In the genomic region with DNA sequence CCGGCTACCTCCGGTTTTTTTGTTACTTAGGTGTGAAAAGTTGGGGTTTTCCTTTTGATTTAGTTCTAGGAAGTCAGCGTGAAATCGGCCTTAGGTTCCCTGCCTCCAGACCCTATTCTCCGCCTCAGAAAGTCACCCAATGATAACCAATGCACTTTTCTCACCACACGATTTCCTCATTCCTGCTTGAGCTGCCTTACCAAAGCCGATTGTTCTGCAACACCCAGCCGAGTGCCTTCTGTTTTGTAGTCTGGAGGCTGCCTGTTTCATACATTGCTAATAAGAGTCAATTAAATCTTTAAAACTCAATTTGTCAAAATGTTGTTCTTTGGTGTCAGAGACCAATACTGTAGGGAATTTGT, we compare ENCODE assay signal across 9 cellular contexts. TPM values are rescaled to one million over a fixed set of nuclear protein-coding genes. Genes with fewer than 3 reads are reported as not detected.
DNase-seq lines count a peak whose midpoint lies in the region; ATAC-seq and TF ChIP-seq lines count a peak whose summit lies in the region.
"Had no signal": no experiment of that assay in that cellular context is flagged by ENCODE, and none has a peak within 500 bp of the region (broad histone marks: within the 10 kb centered on the region; RNA-seq: fewer than 3 reads in every experiment).

No MANE protein-coding gene starts in this region.

- H3K27me3 ChIP-seq in PC-3 (ENCODE audit: low read length): no peaks in the 10 kb centered on the region

- POLR2A ChIA-PET in PC-3 (lab: Charles Lee; ENCODE audit: unreplicated experiment): interaction anchor here (0.7 kb wide), 1 partner anchor 484 kb away, joined by 3 read pairs; no protein-coding TSS in a partner anchor

- no peaks in the 10 kb centered on the region for H3K9me3 ChIP-seq in PC-3 (ENCODE audit: low read length)

- peak overlapping the region; percentile 85 for H3K4me3 Mint-ChIP-seq in activated CD4-positive, alpha-beta T cell treated with anti-CD3 and anti-CD28 coated beads, Interleukin-2, amount 10 ng/mL, durations not matched to agents 24 days and 14 days
- H3K4me3 Mint-ChIP-seq in endothelial cell (ENCODE audit: unreplicated experiment): peak overlapping the region; percentile 81
- peak overlapping the region; percentile 71 for H3K4me3 Mint-ChIP-seq in stimulated activated effector memory CD8-positive, alpha-beta T cell treated with anti-CD3 and anti-CD28 coated beads, Interleukin-12 subunit alpha, Interleukin-12 subunit beta, amount 100 ng/mL, for 72 hours

- H3K4me3 ChIP-seq in PC-3 (ENCODE audit: low read length): peak overlapping the region; percentile 68

- no peaks in the 10 kb centered on the region for H3K36me3 ChIP-seq in PC-3 (ENCODE audit: low read depth, low read length)

- peak overlapping the region; percentile 64 for H3K9ac ChIP-seq in PC-3 (ENCODE audit: low read length)

- H4K20me1 ChIP-seq in PC-3 (ENCODE audit: low read length): no peaks in the 10 kb centered on the region

- H3K4me1 ChIP-seq in PC-3 (ENCODE audit: insufficient read depth, low read length): peaks cover 32% of the 10 kb centered on the region

- peaks cover 36% of the 10 kb centered on the region for H3K27me3 Mint-ChIP-seq in activated CD4-positive, alpha-beta T cell treated with anti-CD3 and anti-CD28 coated beads, Interleukin-2, amount 10 ng/mL, durations not matched to agents 24 days and 14 days
- peaks cover 2% of the 10 kb centered on the region for H3K27me3 Mint-ChIP-seq in endothelial cell (ENCODE audit: unreplicated experiment)

- no peaks in the 10 kb centered on the region for H3K79me2 ChIP-seq in PC-3 (ENCODE audit: low read length)

- ATAC-seq in PC-3 (peak; percentile 16), GM19397 (IDR thresholded peaks at IDR 0.05; ENCODE audit: unreplicated experiment) (no peak)
- ATAC-seq in stimulated activated effector memory CD8-positive, alpha-beta T cell treated with anti-CD3 and anti-CD28 coated beads, Interleukin-12 subunit alpha, Interleukin-12 subunit beta, amount 100 ng/mL, for 72 hours: no peak

- intact Hi-C loops in activated CD4-positive, alpha-beta T cell treated with anti-CD3 and anti-CD28 coated beads, Interleukin-2, amount 10 ng/mL, durations not matched to agents 24 days and 14 days (cut with micrococcal nuclease): no loop called here
- intact Hi-C loops in PC-3 (cut with micrococcal nuclease): no loop called here

- H3K27ac ChIP-seq in PC-3 (ENCODE audit: low read length) (peak overlapping the region; percentile 59), caudate nucleus (ENCODE audit: low read depth, low read length) (no peak overlapping the region)

- BruUV-seq in PC-3 (replicated peaks; lab: Mats Ljungman, UMichigan): TSS peak; percentile 77

- no peaks in the 10 kb centered on the region for H3K9me2 ChIP-seq in PC-3 (replicated peaks; ENCODE audit: low read length)

- H3K9me3 Mint-ChIP-seq in activated CD4-positive, alpha-beta T cell treated with anti-CD3 and anti-CD28 coated beads, Interleukin-2, amount 10 ng/mL, durations not matched to agents 24 days and 14 days: no peaks in the 10 kb centered on the region
- no peaks in the 10 kb centered on the region for H3K9me3 Mint-ChIP-seq in endothelial cell (ENCODE audit: unreplicated experiment)
- no peaks in the 10 kb centered on the region for H3K9me3 Mint-ChIP-seq in stimulated activated effector memory CD8-positive, alpha-beta T cell treated with anti-CD3 and anti-CD28 coated beads, Interleukin-12 subunit alpha, Interleukin-12 subunit beta, amount 100 ng/mL, for 72 hours

- no peak for DNase-seq in activated CD4-positive, alpha-beta T cell treated with anti-CD3 and anti-CD28 coated beads, Interleukin-2, amount 10 ng/mL, durations not matched to agents 24 days and 14 days
- DNase-seq in activated CD4-positive, alpha-beta T cell treated with anti-CD3 and anti-CD28 coated beads, Interleukin-2, amount 50 U/mL, for 48 hours: no peak
- DNase-seq in PC-3 (peak; percentile 50), endothelial cell (ENCODE audit: low spot score) (no peak), anterior cingulate cortex (lab: John Stamatoyannopoulos, UW) (no peak), caudate nucleus (lab: John Stamatoyannopoulos, UW) (no peak)
- DNase-seq in stimulated activated effector memory CD8-positive, alpha-beta T cell treated with anti-CD3 and anti-CD28 coated beads, Interleukin-12 subunit alpha, Interleukin-12 subunit beta, amount 100 ng/mL, for 72 hours (ENCODE audit: low spot score in 2 of 2): no peak

- H3K36me3 Mint-ChIP-seq in activated CD4-positive, alpha-beta T cell treated with anti-CD3 and anti-CD28 coated beads, Interleukin-2, amount 10 ng/mL, durations not matched to agents 24 days and 14 days (ENCODE audit: low read depth): no peaks in the 10 kb centered on the region
- no peaks in the 10 kb centered on the region for H3K36me3 Mint-ChIP-seq in endothelial cell (ENCODE audit: low read depth, unreplicated experiment)
- H3K36me3 Mint-ChIP-seq in stimulated activated effector memory CD8-positive, alpha-beta T cell treated with anti-CD3 and anti-CD28 coated beads, Interleukin-12 subunit alpha, Interleukin-12 subunit beta, amount 100 ng/mL, for 72 hours: no peaks in the 10 kb centered on the region

- no peaks in the 10 kb centered on the region for H3F3A ChIP-seq in PC-3 (ENCODE audit: low read length, unreplicated experiment)

- peaks cover 13% of the 10 kb centered on the region for H3K4me1 Mint-ChIP-seq in activated CD4-positive, alpha-beta T cell treated with anti-CD3 and anti-CD28 coated beads, Interleukin-2, amount 10 ng/mL, durations not matched to agents 24 days and 14 days
- H3K4me1 Mint-ChIP-seq in endothelial cell (ENCODE audit: unreplicated experiment): peaks cover 7% of the 10 kb centered on the region
- H3K4me1 Mint-ChIP-seq in stimulated activated effector memory CD8-positive, alpha-beta T cell treated with anti-CD3 and anti-CD28 coated beads, Interleukin-12 subunit alpha, Interleukin-12 subunit beta, amount 100 ng/mL, for 72 hours: peaks cover 22% of the 10 kb centered on the region

- TF ChIP-seq CTCF in PC-3 (conservative IDR thresholded peaks at IDR 0.05; ENCODE audit: low read depth, low read length) (no peak), endothelial cell (IDR thresholded peaks at IDR 0.05; ENCODE audit: unreplicated experiment) (no peak)

- peak overlapping the region; percentile 91 for H3K4me2 ChIP-seq in PC-3 (ENCODE audit: low read length)

- H3K27ac Mint-ChIP-seq in activated CD4-positive, alpha-beta T cell treated with anti-CD3 and anti-CD28 coated beads, Interleukin-2, amount 10 ng/mL, durations not matched to agents 24 days and 14 days: peak overlapping the region; percentile 29
- H3K27ac Mint-ChIP-seq in endothelial cell (ENCODE audit: unreplicated experiment): no peak overlapping the region
- H3K27ac Mint-ChIP-seq in stimulated activated effector memory CD8-positive, alpha-beta T cell treated with anti-CD3 and anti-CD28 coated beads, Interleukin-12 subunit alpha, Interleukin-12 subunit beta, amount 100 ng/mL, for 72 hours: no peak overlapping the region

- CTCF ChIA-PET in PC-3 (lab: Charles Lee): interaction anchor here (0.6 kb wide), 1 partner anchor 38 kb away, joined by 4 read pairs; no protein-coding TSS in a partner anchor

- H2AFZ ChIP-seq in PC-3 (ENCODE audit: low read length): peak overlapping the region; percentile 81

RNA-seq across cellular contexts. Expression of gene GJA3, which starts 39.7 kb away (rescaled TPM):
- 0.02 TPM in 1 of 2 replicates, not detected in the other for total RNA-seq in activated CD4-positive, alpha-beta T cell treated with anti-CD3 and anti-CD28 coated beads, Interleukin-2, amount 10 ng/mL, durations not matched to agents 24 days and 14 days
- 0.55 and 1.2 TPM in 2 replicates for total RNA-seq in PC-3 (2014; rRNA removed)
- total RNA-seq in endothelial cell (ENCODE audit: unreplicated experiment): not detected
- total RNA-seq: lung microvascular endothelial cell had no signal
